28 cellular contexts compared by ENCODE assay signal in the genomic region with DNA sequence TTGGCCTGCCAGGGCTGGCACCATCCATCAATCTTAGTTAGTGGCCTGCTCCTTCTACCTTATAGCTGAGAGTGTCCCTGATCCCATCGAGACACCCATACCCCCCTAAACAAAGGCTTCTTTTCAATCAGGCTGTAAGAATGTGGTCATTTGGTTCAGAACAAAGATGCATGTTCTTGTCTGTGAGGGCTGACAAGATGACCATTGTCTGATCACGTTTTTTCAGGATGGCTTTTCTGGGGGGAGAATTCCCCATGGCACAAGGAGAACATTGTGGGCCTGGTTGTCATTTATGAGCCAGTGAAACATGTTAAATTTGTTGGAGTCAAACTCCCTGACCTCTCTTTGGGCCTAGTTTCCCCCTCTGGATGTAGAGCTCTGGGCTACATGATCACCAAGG.
A peak's percentile ranks its signal among the peaks of the same experiment; 100 is the strongest.
DNase-seq lines count a peak whose midpoint lies in the region; TF ChIP-seq lines count a peak whose summit lies in the region.
"Had no signal": no experiment of that assay in that cellular context is flagged by ENCODE, and none has a peak within 500 bp of the region (broad histone marks: within the 10 kb centered on the region; RNA-seq: fewer than 3 reads in every experiment).

No MANE protein-coding gene starts in this region.

- peak overlapping the region; percentile 99 for H3K27ac Mint-ChIP-seq in neural crest cell (ENCODE audit: unreplicated experiment)
- H3K27ac Mint-ChIP-seq: CD4-positive, alpha-beta memory T cell; HFFc6 had no signal

- H3K9me3 Mint-ChIP-seq in neural crest cell = no peaks in the 10 kb centered on the region

- TF ChIP-seq EP300 in transverse colon (IDR thresholded peaks at IDR 0.05; ENCODE audit: low read depth) = no peak

- peaks cover 4% of the 10 kb centered on the region for H3K27me3 Mint-ChIP-seq in neural crest cell (ENCODE audit: low read depth)

- peak; percentile 74 for DNase-seq in SK-MEL-5 (ENCODE audit: low read depth, low spot score)
- peak; percentile 47 for DNase-seq in inferior parietal cortex (ENCODE audit: extremely low spot score)
- DNase-seq in neural crest cell (ENCODE audit: low read depth, low spot score) = peak; percentile 35
- peak; percentile 76 for DNase-seq in superior temporal gyrus (ENCODE audit: extremely low spot score)
- DNase-seq in activated effector memory CD4-positive, alpha-beta T cell treated with Interleukin-2 at 50 U/mL for 16 hours = no peak
- DNase-seq in transverse colon = no peak
- no peak for DNase-seq in NCI-H2081 (lab: John Stamatoyannopoulos, UW)
- DNase-seq: AML-193; Caco-2; CD4-positive, alpha-beta memory T cell; EL; GDM1; GOT3; HFFc6; IMR-90; KG1; MM.1S; NCI-H1048; NCI-H1436; NCI-H187; NCI-H446 treated with DMSO at 0.1 percent for 48 hours; NCI-H526; SHP77 had no signal

- peaks cover 59% of the 10 kb centered on the region for H3K4me1 Mint-ChIP-seq in neural crest cell
- H3K4me1 Mint-ChIP-seq: CD4-positive, alpha-beta memory T cell had no signal

- H3K36me3 Mint-ChIP-seq in neural crest cell (ENCODE audit: low read depth) = peaks cover 4% of the 10 kb centered on the region
- H3K36me3 Mint-ChIP-seq: CD4-positive, alpha-beta memory T cell had no signal

- H3K4me3 Mint-ChIP-seq in neural crest cell = peak overlapping the region; percentile 61
- H3K4me3 Mint-ChIP-seq: CD4-positive, alpha-beta memory T cell; HFFc6 had no signal

- H3K27me3 ChIP-seq in transverse colon = no peaks in the 10 kb centered on the region

- H3K36me3 ChIP-seq in transverse colon = no peaks in the 10 kb centered on the region
- H3K36me3 ChIP-seq: HAP-1 had no signal

- no peaks in the 10 kb centered on the region for H3K4me1 ChIP-seq in transverse colon
- H3K4me1 ChIP-seq: A549, Caco-2, HAP-1 had no signal

- no peaks in the 10 kb centered on the region for H3K9me3 ChIP-seq in transverse colon
- H3K9me3 ChIP-seq: A549, HAP-1 had no signal

- WGBS in transverse colon (ENCODE audit: low coverage in 1 of 2), 2 donors = 70% methylated on average over 2 of the region's 2 CpGs; no CpG with 5 or more reads in 1 of the 2 donors

- H3K4me3 ChIP-seq in transverse colon = no peak overlapping the region
- H3K4me3 ChIP-seq: A549, GM12878, HAP-1, SK-N-MC had no signal

- no peak overlapping the region for H3K27ac ChIP-seq in transverse colon
- H3K27ac ChIP-seq: A549, RWPE1, SK-N-MC had no signal

- in situ Hi-C loops in SK-MEL-5 (cut with HindIII; ENCODE audit: low pct_unique_long_range_greater_than_20kb, low sequenced_read_pairs) = no loop called here
- in situ Hi-C loops in transverse colon (cut with MboI; ENCODE audit: low pct_ligation_motif_present in 1 of 4, low pct_unique_long_range_greater_than_20kb in 1 of 4, low sequenced_read_pairs in 3 of 4) = no loop called here

- no peak for TF ChIP-seq CTCF in neural crest cell (conservative IDR thresholded peaks at IDR 0.05)
- TF ChIP-seq CTCF in transverse colon (IDR thresholded peaks at IDR 0.05) = no peak

- intact Hi-C loops in transverse colon (cut with DNase I; ENCODE audit: low total_unique reads) = no loop called here

- TF ChIP-seq POLR2A in transverse colon (IDR thresholded peaks at IDR 0.05) = no peak

Comparison
In these comparisons a context has a peak if more than half of its experiments do, and no peak if none do; other contexts are left out.
1. DNase-seq: peak in SK-MEL-5 (single experiment), inferior parietal cortex (single experiment), neural crest cell (single experiment) and superior temporal gyrus (single experiment); none in activated effector memory CD4-positive, alpha-beta T cell treated with Interleukin-2 at 50 U/mL for 16 hours (single experiment), transverse colon (single experiment) and NCI-H2081 (0 of 2).